10 cellular contexts compared by ENCODE assay signal in the genomic region with DNA sequence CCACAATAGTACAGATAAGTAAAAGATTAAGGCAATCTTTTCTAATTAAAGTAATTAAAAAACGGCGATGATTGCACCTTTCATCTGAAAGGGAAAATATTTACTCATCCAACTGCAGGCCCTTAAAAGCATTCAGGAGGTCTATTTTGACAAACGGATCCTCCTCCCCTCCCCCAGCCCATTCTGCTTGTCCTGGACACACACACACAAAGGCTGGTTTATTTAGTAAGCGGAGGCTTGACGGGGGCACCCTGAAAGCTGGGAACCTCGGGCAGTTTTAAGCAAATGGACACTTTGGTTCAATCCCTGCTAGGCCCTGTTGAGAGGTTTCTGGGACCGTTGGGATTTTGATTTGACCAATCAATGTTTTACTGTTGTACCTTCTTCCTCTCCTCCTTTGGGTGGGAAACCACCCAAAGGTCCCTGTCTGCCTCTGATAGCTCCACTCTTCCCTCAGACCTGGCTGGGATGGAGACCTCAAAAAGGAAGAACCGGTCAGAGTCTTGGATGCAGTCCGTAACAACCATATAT.
DNase-seq lines count a peak whose midpoint lies in the region; ATAC-seq and TF ChIP-seq lines count a peak whose summit lies in the region.
"Had no signal": no experiment of that assay in that cellular context is flagged by ENCODE, and none has a peak within 500 bp of the region (broad histone marks: within the 10 kb centered on the region; RNA-seq: fewer than 3 reads in every experiment).

No MANE protein-coding gene starts in this region.

- no peak overlapping the region for H3K4me2 ChIP-seq in mesenchymal stem cell (ENCODE audit: low read length, poor library complexity, severe bottlenecking)

- no peak overlapping the region for H2AFZ ChIP-seq in mesenchymal stem cell (ENCODE audit: low read depth, low read length)

- H3K18ac ChIP-seq in mesenchymal stem cell (ENCODE audit: low read depth in 1 of 2, low read length in 2 of 2), result peak overlapping the region; percentile 1 to 37

- H2BK15ac ChIP-seq in mesenchymal stem cell (ENCODE audit: low read depth, poor library complexity, severe bottlenecking), result no peak overlapping the region

- H2BK5ac ChIP-seq in mesenchymal stem cell (ENCODE audit: low read depth, low read length, poor library complexity, severe bottlenecking), result no peak overlapping the region

- H3K79me1 ChIP-seq in mesenchymal stem cell (replicated peaks; ENCODE audit: low read length, poor library complexity, severe bottlenecking), result no peaks in the 10 kb centered on the region

- H3K23ac ChIP-seq in mesenchymal stem cell (ENCODE audit: low read length in 2 of 2), result no peak overlapping the region

- H3K9ac ChIP-seq in mesenchymal stem cell (ENCODE audit: low read length), result no peak overlapping the region

- intact Hi-C loops in ascending aorta (cut with DNase I), result loop anchor here (5.0 kb wide), 1 partner anchor 61 kb away; no protein-coding TSS in a partner anchor
- intact Hi-C loops in thyroid gland (cut with DNase I), result no loop called here

- H3K9me3 ChIP-seq in ascending aorta (no peaks in the 10 kb centered on the region), mesenchymal stem cell (ENCODE audit: control insufficient read depth, low read length) (no peaks in the 10 kb centered on the region), thyroid gland (no peaks in the 10 kb centered on the region)
- H3K9me3 ChIP-seq: MG63 had no signal

- H3K14ac ChIP-seq in mesenchymal stem cell (ENCODE audit: low read length in 2 of 2), result no peak overlapping the region

- H3K27ac ChIP-seq in ascending aorta, result peak overlapping the region; percentile 97 to 98
- H3K27ac ChIP-seq in mesenchymal stem cell (ENCODE audit: low read length, poor library complexity, severe bottlenecking), result no peak overlapping the region
- peak overlapping the region in 2 of 3 donors; percentile 83 to 93 for H3K27ac ChIP-seq in thyroid gland

- peak overlapping the region; percentile 29 to 100 for H2BK12ac ChIP-seq in mesenchymal stem cell (ENCODE audit: low read length in 2 of 2)

- no peaks in the 10 kb centered on the region for H3K36me3 ChIP-seq in ascending aorta
- no peaks in the 10 kb centered on the region for H3K36me3 ChIP-seq in mesenchymal stem cell (ENCODE audit: control insufficient read depth in 1 of 2, insufficient read depth in 2 of 2, low read depth in 1 of 2, low read length in 2 of 2)
- no peaks in the 10 kb centered on the region for H3K36me3 ChIP-seq in thyroid gland
- H3K36me3 ChIP-seq: MG63 had no signal

- no peak for TF ChIP-seq CTCF in ascending aorta (IDR thresholded peaks at IDR 0.05)
- no peak for TF ChIP-seq CTCF in thyroid gland (IDR thresholded peaks at IDR 0.05)

- WGBS in mesenchymal stem cell, result 50% methylated on average over 8 of the region's 9 CpGs
- 36 to 40% methylated on average over 9 of the region's 9 CpGs for WGBS in thyroid gland, 2 donors

- peak overlapping the region in 1 of 2 experiments; percentile 34 for H3K4ac ChIP-seq in mesenchymal stem cell (ENCODE audit: low read depth in 1 of 2, low read length in 2 of 2)

- H3K4me1 ChIP-seq in ascending aorta (peaks cover 41 to 97% of the 10 kb centered on the region in 2 donors), mesenchymal stem cell (ENCODE audit: control insufficient read depth, insufficient read depth, low read depth, low read length) (peaks cover 74% of the 10 kb centered on the region), thyroid gland (peaks cover 58 to 93% of the 10 kb centered on the region in 2 donors)

- H4K8ac ChIP-seq in mesenchymal stem cell (ENCODE audit: low read length), result no peak overlapping the region

- H2AK5ac ChIP-seq in mesenchymal stem cell (ENCODE audit: low read length, severe bottlenecking), result peak overlapping the region; percentile 83

- H3K4me3 ChIP-seq in ascending aorta (no peak overlapping the region), mesenchymal stem cell (ENCODE audit: insufficient read depth in 1 of 2, low read depth in 1 of 2, low read length in 2 of 2) (no peak overlapping the region), thyroid gland (replicated peaks in 1 of 3) (no peak overlapping the region)
- H3K4me3 ChIP-seq: MG63 had no signal

- TF ChIP-seq POLR2A in thyroid gland (IDR thresholded peaks at IDR 0.05), result no peak

- no peaks in the 10 kb centered on the region for H3K27me3 ChIP-seq in ascending aorta
- no peaks in the 10 kb centered on the region for H3K27me3 ChIP-seq in mesenchymal stem cell (ENCODE audit: control insufficient read depth in 1 of 2, insufficient read depth in 1 of 2, low read length in 2 of 2)
- no peaks in the 10 kb centered on the region for H3K27me3 ChIP-seq in thyroid gland
- H3K27me3 ChIP-seq: MG63 had no signal

- no peak overlapping the region for H2BK120ac ChIP-seq in mesenchymal stem cell (ENCODE audit: low read depth, low read length)

- no peak overlapping the region for H4K91ac ChIP-seq in mesenchymal stem cell (ENCODE audit: low read length)

- ATAC-seq in HG03097 (IDR thresholded peaks at IDR 0.05; ENCODE audit: low FRiP score, unreplicated experiment), result no peak

- DNase-seq in NCI-H1436 (lab: John Stamatoyannopoulos, UW) (peak; percentile 90), ascending aorta (ENCODE audit: low spot score in 2 of 2) (no peak), mesenchymal stem cell (no peak), thyroid gland (peak; percentile 41 to 68), A172 (ENCODE audit: low spot score) (no peak), ecto neural progenitor cell (ENCODE audit: low spot score) (no peak), islet precursor cell (no peak)
- DNase-seq: activated naive CD4-positive, alpha-beta T cell had no signal

Comparison
In these comparisons a context has a peak if more than half of its experiments do, and no peak if none do; other contexts are left out.
1. DNase-seq: peak in NCI-H1436 (single experiment) and thyroid gland (2 of 2); none in ascending aorta (0 of 2), mesenchymal stem cell (single experiment), A172 (single experiment), ecto neural progenitor cell (single experiment) and islet precursor cell (single experiment).